ENCODE assay signal across 8 cellular contexts in genomic region chr3:12841085-12841969, GRCh38. TPM values are rescaled to one million over a fixed set of nuclear protein-coding genes. Genes with fewer than 3 reads are reported as not detected.
DNase-seq lines count a peak whose midpoint lies in the region; ATAC-seq and TF ChIP-seq lines count a peak whose summit lies in the region.

RPL32 (minus strand) TSS chr3:12841565; CDS start chr3:12840237, 1,328 bp downstream.

- under 1% methylated on average over 48 of the region's 48 CpGs for WGBS in prostate gland
- under 1% methylated on average over 48 of the region's 48 CpGs for WGBS in urinary bladder

- peak; percentile 43 for TF ChIP-seq POLR2A in prostate gland (IDR thresholded peaks at IDR 0.05)

- peak within 1 kb of the TSS; percentile 98 for H3K4me3 Mint-ChIP-seq in T-helper 1 cell treated with Interleukin-12 subunit alpha and Interleukin-12 subunit beta and Interleukin-4 antibody, amounts not matched to agents 30 μg/mL and 1 μg/mL, for 36 hours

- peak; percentile 91 for ATAC-seq in HG02885 (IDR thresholded peaks at IDR 0.05; ENCODE audit: poor library complexity, unreplicated experiment)
- peak; percentile 96 for ATAC-seq in left ventricle myocardium superior

- peak within 1 kb of the TSS; percentile 52 to 55 for H3K4me3 ChIP-seq in prostate gland
- peak within 1 kb of the TSS; percentile 73 for H3K4me3 ChIP-seq in urinary bladder (ENCODE audit: low read depth, low read length)

- no peaks in the 10 kb centered on the region for H3K9me3 ChIP-seq in prostate gland

- no peaks in the 10 kb centered on the region for H3K9me3 Mint-ChIP-seq in T-helper 1 cell treated with Interleukin-12 subunit alpha and Interleukin-12 subunit beta and Interleukin-4 antibody, amounts not matched to agents 30 μg/mL and 1 μg/mL, for 36 hours

- DNase-seq in GM13977 (ENCODE audit: low spot score) (peak; percentile 87), NCI-H1694 (lab: John Stamatoyannopoulos, UW) (peak; percentile 66), amniotic stem cell (lab: John Stamatoyannopoulos, UW) (peak; percentile 92), left ventricle myocardium superior (peak; percentile 90), prostate gland (ENCODE audit: low spot score) (peak; percentile 86)

- no peaks in the 10 kb centered on the region for H3K27me3 Mint-ChIP-seq in T-helper 1 cell treated with Interleukin-12 subunit alpha and Interleukin-12 subunit beta and Interleukin-4 antibody, amounts not matched to agents 30 μg/mL and 1 μg/mL, for 36 hours (ENCODE audit: low read depth)

- H3K4me1 ChIP-seq in prostate gland (replicated peaks) (peaks cover 14% of the 10 kb centered on the region), urinary bladder (ENCODE audit: insufficient read depth) (no peaks in the 10 kb centered on the region)

- in situ Hi-C loops in GM13977 (cut with MboI; ENCODE audit: low pct_unique_long_range_greater_than_20kb, low sequenced_read_pairs, unreplicated experiment) = no loop called here

- H3K36me3 ChIP-seq in prostate gland (peaks cover 0 to 18% of the 10 kb centered on the region in 2 donors), urinary bladder (ENCODE audit: insufficient read depth) (peaks cover 2% of the 10 kb centered on the region)

- intact Hi-C loops in left ventricle myocardium superior (cut with micrococcal nuclease) (no loop called here), prostate gland (cut with DNase I) (no loop called here)

- TF ChIP-seq CTCF in GM13977 (IDR thresholded peaks at IDR 0.05; ENCODE audit: extremely low read depth, insufficient read depth, missing control alignments) = peak; percentile 61
- TF ChIP-seq CTCF in prostate gland (IDR thresholded peaks at IDR 0.05) = peak; percentile 77 to 92 (median 87)

- H3K27ac ChIP-seq in prostate gland (peak within 1 kb of the TSS; percentile 89 to 94), urinary bladder (ENCODE audit: low read depth) (peak within 1 kb of the TSS; percentile 80)

- no peaks in the 10 kb centered on the region for H3K27me3 ChIP-seq in prostate gland (replicated peaks; ENCODE audit: insufficient read depth)

- peaks cover 44% of the 10 kb centered on the region for H3K4me1 Mint-ChIP-seq in T-helper 1 cell treated with Interleukin-12 subunit alpha and Interleukin-12 subunit beta and Interleukin-4 antibody, amounts not matched to agents 30 μg/mL and 1 μg/mL, for 36 hours (ENCODE audit: low read depth)

- peaks cover 43% of the 10 kb centered on the region for H3K36me3 Mint-ChIP-seq in T-helper 1 cell treated with Interleukin-12 subunit alpha and Interleukin-12 subunit beta and Interleukin-4 antibody, amounts not matched to agents 30 μg/mL and 1 μg/mL, for 36 hours (ENCODE audit: low read depth)

- peak within 1 kb of the TSS; percentile 99 for H3K27ac Mint-ChIP-seq in T-helper 1 cell treated with Interleukin-12 subunit alpha and Interleukin-12 subunit beta and Interleukin-4 antibody, amounts not matched to agents 30 μg/mL and 1 μg/mL, for 36 hours

RNA-seq across cellular contexts. Expression of gene RPL32, which starts in this region (rescaled TPM):
- total RNA-seq in left ventricle myocardium superior (931 TPM), prostate gland (1,000 to 10,000 TPM in 1 of 2 donors, 100 to 1,000 TPM in 1; 851 to 1,881 TPM), urinary bladder (2,355 TPM)
- polyA plus RNA-seq in urinary bladder = 2,449 TPM

Comparison
In these comparisons a context has a peak if more than half of its experiments do, and no peak if none do; other contexts are left out.
1. Peak in every context shown above with its lines: DNase-seq, ATAC-seq, H3K4me3 ChIP-seq and H3K27ac ChIP-seq.